Comparison of ENCODE assay signal across 1 cellular context in the genomic region with DNA sequence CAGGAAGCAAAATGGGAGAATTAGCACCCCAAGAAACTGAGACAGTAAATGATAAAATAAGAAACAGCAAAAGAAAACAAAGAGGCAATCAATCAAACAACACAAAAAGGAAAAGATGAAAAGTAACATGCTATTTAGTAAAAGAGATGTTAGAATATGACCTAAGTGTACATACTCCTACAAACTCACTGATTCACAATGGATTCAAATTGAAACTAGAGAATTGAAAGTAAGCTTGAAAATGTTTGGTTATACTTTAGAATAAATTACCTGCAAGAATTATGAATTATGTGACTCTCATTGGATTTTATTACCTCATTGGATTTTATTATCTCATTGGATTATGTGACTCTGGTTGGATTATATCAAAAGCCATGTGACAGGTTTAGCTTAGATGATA.
TF ChIP-seq lines count a peak whose summit lies in the region.

No MANE protein-coding gene starts in this region.

TF ChIP-seq in HEK293, 187 proteins besides CTCF, POLR2A, EP300 and RAD21 (continued from another document):
- 0 out of 2 replicates have a peak, but pooled peaks have one; percentile 9 for TF ChIP-seq OSR2 (tag by site-specific recombination; IDR thresholded peaks at IDR 0.05)
- no peak for TF ChIP-seq ZNF202 (tag by site-specific recombination; IDR thresholded peaks at IDR 0.05; ENCODE audit: borderline replicate concordance)
